Comparison of ENCODE assay signal across 13 cellular contexts in genomic region chr1:194102607-194103006, GRCh38.
DNase-seq lines count a peak whose midpoint lies in the region; ATAC-seq and TF ChIP-seq lines count a peak whose summit lies in the region.
"Had no signal": no experiment of that assay in that cellular context is flagged by ENCODE, and none has a peak within 500 bp of the region (broad histone marks: within the 10 kb centered on the region; RNA-seq: fewer than 3 reads in every experiment).

No MANE protein-coding gene starts in this region.

- no peak overlapping the region for H2AFZ ChIP-seq in SK-N-SH (ENCODE audit: low read depth)

- CTCF ChIA-PET in SK-N-SH (lab: Yijun Ruan, JAX): interaction anchor here (1.0 kb wide), 1 partner anchor 11 kb away, joined by 4 read pairs; no protein-coding TSS in a partner anchor

- H3K79me2 ChIP-seq in SK-N-SH (ENCODE audit: insufficient read depth): no peaks in the 10 kb centered on the region

- H3K27me3 ChIP-seq in SK-N-SH (ENCODE audit: insufficient read depth) (no peaks in the 10 kb centered on the region; the same call in 1 of the 2 replicates), ovary (no peaks in the 10 kb centered on the region)

- H3K9me3 ChIP-seq in SK-N-SH (no peaks in the 10 kb centered on the region), ovary (no peaks in the 10 kb centered on the region)

- POLR2A ChIA-PET in SK-N-SH (lab: Yijun Ruan, JAX): no interaction called here

- H4K20me1 ChIP-seq in SK-N-SH (ENCODE audit: insufficient read depth): no peaks in the 10 kb centered on the region

- DNase-seq in EH (ENCODE audit: low read depth) (peak; percentile 48), HT-29 (ENCODE audit: low spot score) (peak; percentile 3), SK-N-SH (no peak), iPS DF 19.7 (ENCODE audit: low read depth, low spot score) (peak; percentile 5), hypothalamus (lab: John Stamatoyannopoulos, UW) (no peak), GF-D8 (lab: John Stamatoyannopoulos, UW) (no peak), ovary (no peak)
- DNase-seq: activated effector memory CD4-positive, alpha-beta T cell treated with anti-CD3 and anti-CD28 coated beads, Interleukin-2, amount 50 U/mL, for 16 hours; cerebellar nuclear complex; NCI-H1694; stimulated activated CD4-positive, alpha-beta T cell treated with anti-CD3 and anti-CD28 coated beads, Interleukin-12 subunit alpha, Interleukin-12 subunit beta, amount 100 ng/mL, for 4 hours had no signal

- 23% methylated on average over 2 of the region's 2 CpGs for WGBS in SK-N-SH (ENCODE audit: low lambda C conversion rate)
- WGBS in ovary, 3 donors: 62 to 71% (median 70%) methylated on average over 2 of the region's 2 CpGs

- H3F3A ChIP-seq in SK-N-SH (replicated peaks; ENCODE audit: insufficient read depth): peaks cover 4% of the 10 kb centered on the region

- intact Hi-C loops in ovary (cut with DNase I): no loop called here

- H3K4me1 ChIP-seq in SK-N-SH (ENCODE audit: control insufficient read depth in 1 of 2, insufficient read depth in 2 of 2, low read depth in 1 of 2, low read length in 1 of 2) (no peaks in the 10 kb centered on the region), ovary (ENCODE audit: insufficient read depth) (no peaks in the 10 kb centered on the region)

- TF ChIP-seq EP300 in SK-N-SH (IDR thresholded peaks at IDR 0.05; ENCODE audit: borderline replicate concordance in 1 of 2, low read depth in 1 of 2, low read length in 1 of 2): no peak
- TF ChIP-seq EP300 in ovary (IDR thresholded peaks at IDR 0.05): no peak

- H3K4me3 ChIP-seq in SK-N-SH (ENCODE audit: low read depth in 2 of 2, low read length in 1 of 2) (no peak overlapping the region), ovary (no peak overlapping the region)

- no peak for ATAC-seq in HG02571 (IDR thresholded peaks at IDR 0.05; ENCODE audit: unreplicated experiment)
- ATAC-seq: activated CD4-positive, CD25-positive, alpha-beta regulatory T cell treated with anti-CD3 and anti-CD28 coated beads, Interleukin-2, amount 50 U/mL, for 24 hours had no signal

- TF ChIP-seq CTCF in SK-N-SH (IDR thresholded peaks at IDR 0.05): peak; percentile 22; the same call in 1 of the 2 replicates
- TF ChIP-seq CTCF in ovary (IDR thresholded peaks at IDR 0.05): no peak

- H3K9ac ChIP-seq in SK-N-SH: no peak overlapping the region

- no peak for TF ChIP-seq POLR2A in ovary (IDR thresholded peaks at IDR 0.05)

- H3K27ac ChIP-seq in SK-N-SH (ENCODE audit: low read depth in 2 of 2, low read length in 1 of 2) (no peak overlapping the region), ovary (no peak overlapping the region)

- TF ChIP-seq RAD21 in SK-N-SH (IDR thresholded peaks at IDR 0.05; ENCODE audit: low read length): peak; percentile 34

- H3K36me3 ChIP-seq in SK-N-SH (replicated peaks in 1 of 2; ENCODE audit: control insufficient read depth in 1 of 2, insufficient read depth in 2 of 2, low read length in 1 of 2) (no peaks in the 10 kb centered on the region), ovary (no peaks in the 10 kb centered on the region)

- H3K4me2 ChIP-seq in SK-N-SH: no peak overlapping the region

- no peaks in the 10 kb centered on the region for H3K9me2 ChIP-seq in SK-N-SH

TF ChIP-seq in SK-N-SH, 30 proteins besides CTCF, POLR2A, EP300 and RAD21:
- TF ChIP-seq NRF1 (IDR thresholded peaks at IDR 0.05; ENCODE audit: low read depth, low read length) (no peak), NFIC (IDR thresholded peaks at IDR 0.05; ENCODE audit: borderline replicate concordance) (no peak), MAX (IDR thresholded peaks at IDR 0.05; ENCODE audit: low read depth) (no peak), GATA2 (CRISPR knock-in tag; IDR thresholded peaks at IDR 0.05) (no peak), TAF1 (IDR thresholded peaks at IDR 0.05; ENCODE audit: borderline replicate concordance, low read depth, low read length) (no peak), PBX3 (IDR thresholded peaks at IDR 0.05) (no peak), ZBTB33 (IDR thresholded peaks at IDR 0.05; ENCODE audit: borderline replicate concordance, low read depth) (no peak), TEAD4 (IDR thresholded peaks at IDR 0.05; ENCODE audit: borderline replicate concordance, insufficient read depth) (no peak), ELF1 (IDR thresholded peaks at IDR 0.05) (no peak), YY1 (IDR thresholded peaks at IDR 0.05; ENCODE audit: low read depth) (no peak), USF2 (IDR thresholded peaks at IDR 0.05; ENCODE audit: borderline replicate concordance, low read depth, low read length) (no peak), TCF12 (IDR thresholded peaks at IDR 0.05) (no peak), EZH2phosphoT487 (IDR thresholded peaks at IDR 0.05; ENCODE audit: borderline replicate concordance, low read depth) (no peak), FOXM1 (IDR thresholded peaks at IDR 0.05; ENCODE audit: low read depth) (no peak), GABPA (IDR thresholded peaks at IDR 0.05; ENCODE audit: low read depth) (no peak), IRF3 (IDR thresholded peaks at IDR 0.05; ENCODE audit: low read depth, low read length) (no peak), SIN3A (IDR thresholded peaks at IDR 0.05; ENCODE audit: borderline replicate concordance, low read depth, low read length) (no peak)

Comparison
In these comparisons a context has a peak if more than half of its experiments do, and no peak if none do; other contexts are left out.
1. DNase-seq: peak in EH (single experiment), HT-29 (single experiment) and iPS DF 19.7 (single experiment); none in SK-N-SH (single experiment), hypothalamus (0 of 51), GF-D8 (single experiment) and ovary (0 of 5).